ENCODE assay signal across 8 cellular contexts in genomic region chr19:5961969-5962945, GRCh38.
DNase-seq lines count a peak whose midpoint lies in the region; ATAC-seq lines count a peak whose summit lies in the region.

No MANE protein-coding gene starts in this region.

- peak; percentile 94 for DNase-seq in NCI-H774 (lab: John Stamatoyannopoulos, UW)
- DNase-seq in activated T-helper 1 cell treated with Interleukin-2 at 50 U/mL for 16 hours (ENCODE audit: low read depth), result peak; percentile 70
- DNase-seq in germinal center (ENCODE audit: low spot score), result peak; percentile 29

- peak overlapping the region; percentile 2 for H3K4me3 ChIP-seq in rectal smooth muscle tissue (ENCODE audit: low read length)

- H3K4me1 ChIP-seq in rectal smooth muscle tissue (ENCODE audit: control insufficient read depth, insufficient read depth, low read length), result peaks cover 38% of the 10 kb centered on the region

- ATAC-seq in HG03108 (IDR thresholded peaks at IDR 0.05; ENCODE audit: unreplicated experiment) (peak; percentile 72), HG03521 (IDR thresholded peaks at IDR 0.05; ENCODE audit: unreplicated experiment) (no peak), GM21786 (IDR thresholded peaks at IDR 0.05; ENCODE audit: unreplicated experiment) (no peak), HG03442 (IDR thresholded peaks at IDR 0.05; ENCODE audit: unreplicated experiment) (no peak)

- peak overlapping the region; percentile 62 for H3K27ac ChIP-seq in rectal smooth muscle tissue (ENCODE audit: low read depth, low read length)

- H3K36me3 ChIP-seq in rectal smooth muscle tissue (ENCODE audit: control insufficient read depth, insufficient read depth, low read length), result peaks cover 2% of the 10 kb centered on the region

- H3K9ac ChIP-seq in rectal smooth muscle tissue (ENCODE audit: low read length), result no peak overlapping the region

- no peaks in the 10 kb centered on the region for H3K27me3 ChIP-seq in rectal smooth muscle tissue (ENCODE audit: control insufficient read depth, insufficient read depth, low read length)

Comparison
In these comparisons a context has a peak if more than half of its experiments do, and no peak if none do; other contexts are left out.
1. DNase-seq: peak in every context shown above with its lines; median percentile 94 in NCI-H774; 70 in activated T-helper 1 cell treated with Interleukin-2 at 50 U/mL for 16 hours; 29 in germinal center.